ENCODE assay signal across 19 cellular contexts in the genomic region with DNA sequence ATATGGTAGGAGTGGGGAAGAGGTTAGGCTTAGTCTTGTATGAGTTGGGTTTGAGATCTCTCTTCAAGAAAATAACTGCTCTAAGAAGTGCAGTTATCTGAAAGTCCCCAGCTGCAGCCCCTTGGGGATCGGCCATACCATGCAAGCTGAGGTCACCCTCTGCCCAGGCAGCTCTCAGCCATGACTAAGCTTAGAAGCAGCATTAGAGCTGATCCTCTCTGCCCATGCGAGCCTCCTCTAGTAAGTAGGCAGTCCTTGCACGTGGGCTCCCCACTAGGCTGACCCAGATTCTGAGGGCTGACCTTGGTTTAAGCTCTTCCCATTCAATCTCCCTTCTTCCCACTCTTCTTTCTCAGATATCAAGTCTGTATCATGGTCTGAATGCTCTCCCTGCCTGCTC.
DNase-seq lines count a peak whose midpoint lies in the region; ATAC-seq, FAIRE-seq and TF ChIP-seq lines count a peak whose summit lies in the region.
"Had no signal": no experiment of that assay in that cellular context is flagged by ENCODE, and none has a peak within 500 bp of the region (broad histone marks: within the 10 kb centered on the region; RNA-seq: fewer than 3 reads in every experiment).

No MANE protein-coding gene starts in this region.

- H3K4me3 ChIP-seq in adipocyte (ENCODE audit: low read length) (no peak overlapping the region), kidney (ENCODE audit: low read length in 2 of 2) (no peak overlapping the region)
- H3K4me3 ChIP-seq: A549, body of pancreas, right lobe of liver had no signal

- intact Hi-C loops in kidney (cut with DNase I): no loop called here

- TF ChIP-seq CTCF in foreskin keratinocyte (conservative IDR thresholded peaks at IDR 0.05): no peak
- no peak for TF ChIP-seq CTCF in kidney (IDR thresholded peaks at IDR 0.05; ENCODE audit: borderline replicate concordance, extremely low read depth, insufficient read depth)

- DNase-seq in A172 (ENCODE audit: low spot score) (peak; percentile 65), HK-2 (ENCODE audit: unreplicated experiment) (peak; percentile 37), adipocyte (ENCODE audit: low read depth) (peak; percentile 80), foreskin keratinocyte (peak in 1 of 2 donors; percentile 90), kidney (no peak), epidermal melanocyte (ENCODE audit: insufficient read length, low spot score) (no peak), left lobe of liver (ENCODE audit: low spot score) (no peak)
- DNase-seq: activated effector memory CD4-positive, alpha-beta T cell treated with anti-CD3 and anti-CD28 coated beads, Interleukin-2, amount 50 U/mL, for 16 hours; body of pancreas; effector CD4-positive, alpha-beta T cell; Kasumi-1; kidney glomerular epithelial cell; naive B cell; right lobe of liver; stimulated activated naive CD8-positive, alpha-beta T cell treated with anti-CD3 and anti-CD28 coated beads, Interleukin-15, amount 100 ng/mL, for 72 hours had no signal

- H3K9me3 ChIP-seq in adipocyte (ENCODE audit: control insufficient read depth, low read length) (no peaks in the 10 kb centered on the region), kidney (ENCODE audit: control insufficient read depth in 1 of 2, low read length in 2 of 2) (no peaks in the 10 kb centered on the region)
- H3K9me3 ChIP-seq: A549, body of pancreas, right lobe of liver had no signal

- no peak for FAIRE-seq in kidney (lab: Jason Lieb, UNC)
- FAIRE-seq: A549, GM18507, H1 had no signal

- H3K27me3 ChIP-seq in adipocyte (replicated peaks; ENCODE audit: control insufficient read depth, insufficient read depth, low read length) (no peaks in the 10 kb centered on the region), foreskin keratinocyte (no peaks in the 10 kb centered on the region)
- H3K27me3 ChIP-seq: body of pancreas, right lobe of liver had no signal

- H3K4me1 ChIP-seq in adipocyte (ENCODE audit: control insufficient read depth, insufficient read depth, low read length) (peaks cover 24% of the 10 kb centered on the region), foreskin keratinocyte (peaks cover 26% of the 10 kb centered on the region), kidney (ENCODE audit: control insufficient read depth in 1 of 2, insufficient read depth in 1 of 2, low read depth in 1 of 2, low read length in 2 of 2) (no peaks in the 10 kb centered on the region)
- H3K4me1 ChIP-seq: body of pancreas, right lobe of liver had no signal

- no peaks in the 10 kb centered on the region for H3K36me3 ChIP-seq in adipocyte (ENCODE audit: control insufficient read depth, insufficient read depth, low read length, severe bottlenecking)
- H3K36me3 ChIP-seq in kidney (ENCODE audit: control insufficient read depth in 1 of 2, insufficient read depth in 2 of 2, low read length in 2 of 2): no peaks in the 10 kb centered on the region
- H3K36me3 ChIP-seq: right lobe of liver had no signal

- no peak overlapping the region for H3K9ac ChIP-seq in adipocyte (ENCODE audit: low read length)
- H3K9ac ChIP-seq in kidney (ENCODE audit: low read length in 2 of 2): no peak overlapping the region

- ATAC-seq in foreskin keratinocyte (peak; percentile 91), GM21515 (IDR thresholded peaks at IDR 0.05; ENCODE audit: unreplicated experiment) (no peak), left lobe of liver (no peak)
- ATAC-seq: body of pancreas; right lobe of liver; stimulated activated naive CD8-positive, alpha-beta T cell treated with anti-CD3 and anti-CD28 coated beads, Interleukin-15, amount 100 ng/mL, for 72 hours had no signal

- H3K27ac ChIP-seq in foreskin keratinocyte (peak overlapping the region; percentile 20), kidney (ENCODE audit: low read depth in 2 of 2, low read length in 2 of 2) (no peak overlapping the region)
- H3K27ac ChIP-seq: A549, body of pancreas, right lobe of liver had no signal

Comparison
In these comparisons a context has a peak if more than half of its experiments do, and no peak if none do; other contexts are left out.
1. DNase-seq: peak in A172 (single experiment), HK-2 (single experiment) and adipocyte (single experiment); none in kidney (single experiment), epidermal melanocyte (single experiment) and left lobe of liver (single experiment).